Comparison of ENCODE assay signal across 17 cellular contexts in the genomic region with DNA sequence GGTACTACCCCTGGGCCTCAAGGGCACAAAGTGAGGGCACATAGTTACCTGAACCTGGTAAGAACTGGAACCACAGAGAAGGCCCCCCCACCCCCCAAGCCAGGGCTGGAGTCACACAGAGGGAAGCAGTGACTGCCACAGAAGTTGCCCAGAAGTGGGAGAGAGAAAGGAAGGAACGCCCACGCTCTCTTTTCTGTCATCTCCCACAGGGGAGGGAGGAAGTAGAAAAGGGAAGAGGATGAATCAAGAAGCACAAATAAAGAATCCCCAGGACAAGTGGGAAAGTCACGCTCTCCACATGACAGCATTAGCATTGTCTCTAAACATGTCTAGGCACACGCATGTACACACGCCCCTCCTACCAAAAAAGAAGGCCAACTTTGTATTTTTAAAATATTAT.
DNase-seq lines count a peak whose midpoint lies in the region; ATAC-seq lines count a peak whose summit lies in the region.
"Had no signal": no experiment of that assay in that cellular context is flagged by ENCODE, and none has a peak within 500 bp of the region (broad histone marks: within the 10 kb centered on the region; RNA-seq: fewer than 3 reads in every experiment).

No MANE protein-coding gene starts in this region.

- 91 to 92% methylated on average over 5 of the region's 5 CpGs for WGBS in aorta, 2 donors

- H3K27me3 ChIP-seq in aorta (ENCODE audit: control insufficient read depth in 1 of 2, insufficient read depth in 2 of 2, low read length in 1 of 2): no peaks in the 10 kb centered on the region
- H3K27me3 ChIP-seq: body of pancreas, sigmoid colon had no signal

- DNase-seq in Right ventricle myocardium inferior (ENCODE audit: missing footprints): no peak
- DNase-seq in cardiac septum (ENCODE audit: low spot score): no peak
- no peak for DNase-seq in epithelial cell of prostate (ENCODE audit: low read depth, low spot score)
- peak; percentile 22 for DNase-seq in midbrain (lab: John Stamatoyannopoulos, UW)
- peak in 1 of 2 donors; percentile 72 for DNase-seq in aorta
- DNase-seq in kidney tubule cell (ENCODE audit: low spot score): no peak
- DNase-seq in cortex of kidney (lab: John Stamatoyannopoulos, UW): no peak
- DNase-seq in activated T-cell treated with anti-CD3 and anti-CD28 coated beads, Interleukin-2, amount 50 U/mL, for 48 hours: no peak
- DNase-seq: activated CD4-positive, alpha-beta memory T cell treated with anti-CD3 and anti-CD28 coated beads, Interleukin-2, amount 10 ng/mL, durations not matched to agents 7 days and 5 days; activated gamma-delta T cell treated with Interleukin-2 at 50 U/mL for 16 hours; effector memory CD8-positive, alpha-beta T cell; naive thymus-derived CD8-positive, alpha-beta T cell; NCI-H1694; NCI-H69; stimulated activated naive CD8-positive, alpha-beta T cell treated with anti-CD3 and anti-CD28 coated beads, Interleukin-15, Interleukin-2, amounts not matched to agents 100 U/mL and 50 U/mL, for 24 hours had no signal

- H3K4me3 ChIP-seq in aorta (ENCODE audit: low read length in 2 of 2): no peak overlapping the region
- H3K4me3 ChIP-seq: body of pancreas, sigmoid colon had no signal

- H3K4me1 ChIP-seq in aorta (ENCODE audit: control insufficient read depth in 1 of 2, insufficient read depth in 2 of 2, low read length in 2 of 2): no peaks in the 10 kb centered on the region
- H3K4me1 ChIP-seq: sigmoid colon had no signal

- H3K27ac ChIP-seq in epithelial cell of prostate: peak overlapping the region; percentile 3
- no peak overlapping the region for H3K27ac ChIP-seq in aorta (ENCODE audit: low read depth in 1 of 2, low read length in 2 of 2)
- H3K27ac ChIP-seq: sigmoid colon had no signal

- peaks cover 2% of the 10 kb centered on the region for H3K9me3 ChIP-seq in aorta (ENCODE audit: control insufficient read depth, low read length)
- H3K9me3 ChIP-seq: body of pancreas had no signal

- no peaks in the 10 kb centered on the region for H3K36me3 ChIP-seq in aorta (ENCODE audit: control insufficient read depth in 1 of 2, insufficient read depth in 2 of 2, low read length in 1 of 2)
- H3K36me3 ChIP-seq: sigmoid colon had no signal

- ATAC-seq in Right ventricle myocardium inferior: peak; percentile 49
- peak; percentile 38 for ATAC-seq in aorta (ENCODE audit: low FRiP score)
- ATAC-seq: effector memory CD8-positive, alpha-beta T cell; naive thymus-derived CD8-positive, alpha-beta T cell; stimulated activated naive CD8-positive, alpha-beta T cell treated with anti-CD3 and anti-CD28 coated beads, Interleukin-15, Interleukin-2, amounts not matched to agents 100 U/mL and 50 U/mL, for 24 hours had no signal

- intact Hi-C loops in Right ventricle myocardium inferior (cut with DNase I) (no loop called here), cardiac septum (cut with DNase I) (no loop called here), aorta (cut with DNase I) (no loop called here)
